Comparison of ENCODE assay signal across 3 cellular contexts in the genomic region with DNA sequence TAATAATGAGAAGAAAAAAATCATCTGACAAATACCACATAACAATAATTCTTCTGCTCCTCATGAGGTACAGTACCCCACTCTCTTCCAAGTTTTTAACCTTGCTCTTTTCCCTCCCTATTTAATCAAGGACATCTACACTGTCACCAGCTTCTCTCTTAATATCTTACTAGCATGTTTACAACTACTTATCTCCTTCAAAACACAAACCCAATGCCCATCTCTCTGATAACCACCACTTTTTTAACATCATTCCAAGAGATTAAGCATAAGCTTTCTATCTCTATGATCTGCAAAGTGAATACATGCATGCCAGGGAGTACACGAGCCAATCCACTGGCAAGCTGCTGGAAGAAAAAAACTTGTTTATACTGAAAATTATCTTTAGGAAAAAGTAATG.
TF ChIP-seq lines count a peak whose summit lies in the region.

No MANE protein-coding gene starts in this region.

TF ChIP-seq in SK-N-SH treated with all-trans-retinoic acid at 6 μM for 48 hours, 23 proteins besides CTCF, POLR2A, EP300 and RAD21 (continued from another document):
- TF ChIP-seq, protein P1, sequence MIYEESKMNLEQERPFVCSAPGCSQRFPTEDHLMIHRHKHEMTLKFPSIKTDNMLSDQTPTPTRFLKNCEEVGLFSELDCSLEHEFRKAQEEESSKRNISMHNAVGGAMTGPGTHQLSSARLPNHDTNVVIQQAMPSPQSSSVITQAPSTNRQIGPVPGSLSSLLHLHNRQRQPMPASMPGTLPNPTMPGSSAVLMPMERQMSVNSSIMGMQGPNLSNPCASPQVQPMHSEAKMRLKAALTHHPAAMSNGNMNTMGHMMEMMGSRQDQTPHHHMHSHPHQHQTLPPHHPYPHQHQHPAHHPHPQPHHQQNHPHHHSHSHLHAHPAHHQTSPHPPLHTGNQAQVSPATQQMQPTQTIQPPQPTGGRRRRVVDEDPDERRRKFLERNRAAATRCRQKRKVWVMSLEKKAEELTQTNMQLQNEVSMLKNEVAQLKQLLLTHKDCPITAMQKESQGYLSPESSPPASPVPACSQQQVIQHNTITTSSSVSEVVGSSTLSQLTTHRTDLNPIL (CRISPR knock-in tag; IDR thresholded peaks at IDR 0.05; ENCODE audit: low read depth), result no peak

TF ChIP-seq in SK-N-SH, 30 proteins besides CTCF, POLR2A, EP300 and RAD21:
- TF ChIP-seq USF2 (IDR thresholded peaks at IDR 0.05; ENCODE audit: borderline replicate concordance, low read depth, low read length) (no peak), TCF12 (IDR thresholded peaks at IDR 0.05) (no peak), GABPA (IDR thresholded peaks at IDR 0.05; ENCODE audit: low read depth) (no peak), TEAD4 (IDR thresholded peaks at IDR 0.05; ENCODE audit: borderline replicate concordance, insufficient read depth) (no peak), FOSL2 (IDR thresholded peaks at IDR 0.05; ENCODE audit: borderline replicate concordance, low read depth) (no peak), RCOR1 (IDR thresholded peaks at IDR 0.05; ENCODE audit: low read length) (no peak), SMC3 (IDR thresholded peaks at IDR 0.05; ENCODE audit: low read depth, low read length) (no peak), SIN3A (IDR thresholded peaks at IDR 0.05; ENCODE audit: borderline replicate concordance, low read depth, low read length) (no peak)
- TF ChIP-seq, protein P2, sequence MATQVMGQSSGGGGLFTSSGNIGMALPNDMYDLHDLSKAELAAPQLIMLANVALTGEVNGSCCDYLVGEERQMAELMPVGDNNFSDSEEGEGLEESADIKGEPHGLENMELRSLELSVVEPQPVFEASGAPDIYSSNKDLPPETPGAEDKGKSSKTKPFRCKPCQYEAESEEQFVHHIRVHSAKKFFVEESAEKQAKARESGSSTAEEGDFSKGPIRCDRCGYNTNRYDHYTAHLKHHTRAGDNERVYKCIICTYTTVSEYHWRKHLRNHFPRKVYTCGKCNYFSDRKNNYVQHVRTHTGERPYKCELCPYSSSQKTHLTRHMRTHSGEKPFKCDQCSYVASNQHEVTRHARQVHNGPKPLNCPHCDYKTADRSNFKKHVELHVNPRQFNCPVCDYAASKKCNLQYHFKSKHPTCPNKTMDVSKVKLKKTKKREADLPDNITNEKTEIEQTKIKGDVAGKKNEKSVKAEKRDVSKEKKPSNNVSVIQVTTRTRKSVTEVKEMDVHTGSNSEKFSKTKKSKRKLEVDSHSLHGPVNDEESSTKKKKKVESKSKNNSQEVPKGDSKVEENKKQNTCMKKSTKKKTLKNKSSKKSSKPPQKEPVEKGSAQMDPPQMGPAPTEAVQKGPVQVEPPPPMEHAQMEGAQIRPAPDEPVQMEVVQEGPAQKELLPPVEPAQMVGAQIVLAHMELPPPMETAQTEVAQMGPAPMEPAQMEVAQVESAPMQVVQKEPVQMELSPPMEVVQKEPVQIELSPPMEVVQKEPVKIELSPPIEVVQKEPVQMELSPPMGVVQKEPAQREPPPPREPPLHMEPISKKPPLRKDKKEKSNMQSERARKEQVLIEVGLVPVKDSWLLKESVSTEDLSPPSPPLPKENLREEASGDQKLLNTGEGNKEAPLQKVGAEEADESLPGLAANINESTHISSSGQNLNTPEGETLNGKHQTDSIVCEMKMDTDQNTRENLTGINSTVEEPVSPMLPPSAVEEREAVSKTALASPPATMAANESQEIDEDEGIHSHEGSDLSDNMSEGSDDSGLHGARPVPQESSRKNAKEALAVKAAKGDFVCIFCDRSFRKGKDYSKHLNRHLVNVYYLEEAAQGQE (IDR thresholded peaks at IDR 0.05; ENCODE audit: low read depth, low read length), result no peak
- TF ChIP-seq, protein P3, sequence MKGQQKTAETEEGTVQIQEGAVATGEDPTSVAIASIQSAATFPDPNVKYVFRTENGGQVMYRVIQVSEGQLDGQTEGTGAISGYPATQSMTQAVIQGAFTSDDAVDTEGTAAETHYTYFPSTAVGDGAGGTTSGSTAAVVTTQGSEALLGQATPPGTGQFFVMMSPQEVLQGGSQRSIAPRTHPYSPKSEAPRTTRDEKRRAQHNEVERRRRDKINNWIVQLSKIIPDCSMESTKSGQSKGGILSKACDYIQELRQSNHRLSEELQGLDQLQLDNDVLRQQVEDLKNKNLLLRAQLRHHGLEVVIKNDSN (IDR thresholded peaks at IDR 0.05; ENCODE audit: borderline replicate concordance, low read depth), result no peak
- TF ChIP-seq, protein P4, sequence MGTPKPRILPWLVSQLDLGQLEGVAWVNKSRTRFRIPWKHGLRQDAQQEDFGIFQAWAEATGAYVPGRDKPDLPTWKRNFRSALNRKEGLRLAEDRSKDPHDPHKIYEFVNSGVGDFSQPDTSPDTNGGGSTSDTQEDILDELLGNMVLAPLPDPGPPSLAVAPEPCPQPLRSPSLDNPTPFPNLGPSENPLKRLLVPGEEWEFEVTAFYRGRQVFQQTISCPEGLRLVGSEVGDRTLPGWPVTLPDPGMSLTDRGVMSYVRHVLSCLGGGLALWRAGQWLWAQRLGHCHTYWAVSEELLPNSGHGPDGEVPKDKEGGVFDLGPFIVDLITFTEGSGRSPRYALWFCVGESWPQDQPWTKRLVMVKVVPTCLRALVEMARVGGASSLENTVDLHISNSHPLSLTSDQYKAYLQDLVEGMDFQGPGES (IDR thresholded peaks at IDR 0.05; ENCODE audit: low read depth, low read length), result no peak

TF ChIP-seq in GM23338, 12 proteins besides CTCF, POLR2A, EP300 and RAD21 (continued from another document):
- TF ChIP-seq, protein P2 (IDR thresholded peaks at IDR 0.05; ENCODE audit: unreplicated experiment), result no peak
